12 cellular contexts compared by ENCODE assay signal in genomic region chrX:20060961-20061868, GRCh38. TPM values are rescaled to one million over a fixed set of nuclear protein-coding genes. Genes with fewer than 3 reads are reported as not detected.
DNase-seq lines count a peak whose midpoint lies in the region; ATAC-seq and TF ChIP-seq lines count a peak whose summit lies in the region.
"Had no signal": no experiment of that assay in that cellular context is flagged by ENCODE, and none has a peak within 500 bp of the region (broad histone marks: within the 10 kb centered on the region; RNA-seq: fewer than 3 reads in every experiment).

No MANE protein-coding gene starts in this region.

- H3K27ac ChIP-seq in Karpas-422 (ENCODE audit: low read length) (peak overlapping the region; percentile 93), A673 (ENCODE audit: low read depth, low read length, poor library complexity, severe bottlenecking) (no peak overlapping the region)
- H3K27ac ChIP-seq: parathyroid adenoma, suprapubic skin had no signal

- H4K20me1 ChIP-seq in Karpas-422 (ENCODE audit: insufficient read depth, low read depth, low read length): no peaks in the 10 kb centered on the region

- H3K4me3 Mint-ChIP-seq in activated CD8-positive, alpha-beta T cell treated with anti-CD3 and anti-CD28 coated beads, Interleukin-2, amount 10 ng/mL, durations not matched to agents 7 days and 5 days: no peak overlapping the region
- H3K4me3 Mint-ChIP-seq in CD14-positive monocyte: no peak overlapping the region
- H3K4me3 Mint-ChIP-seq: activated naive CD4-positive, alpha-beta T cell treated with anti-CD3 and anti-CD28 coated beads, Interleukin-2, amount 50 U/mL, for 24 hours had no signal

- TF ChIP-seq POLR2A in GM18505 (IDR thresholded peaks at IDR 0.05; ENCODE audit: borderline replicate concordance, extremely low read depth, insufficient read depth, insufficient read length): no peak

- POLR2A ChIA-PET in activated CD8-positive, alpha-beta T cell treated with anti-CD3 and anti-CD28 coated beads, Interleukin-2, amount 10 ng/mL, durations not matched to agents 7 days and 5 days (lab: Charles Lee): no interaction called here
- POLR2A ChIA-PET in A673 (lab: Charles Lee; ENCODE audit: low non-redundant PET): no interaction called here

- no peaks in the 10 kb centered on the region for H3K9me2 ChIP-seq in Karpas-422 (replicated peaks; ENCODE audit: insufficient read depth, low read length)

- no peaks in the 10 kb centered on the region for H3K79me2 ChIP-seq in Karpas-422 (ENCODE audit: low read length)
- H3K79me2 ChIP-seq: parathyroid adenoma had no signal

- no peak for TF ChIP-seq CTCF in CD14-positive monocyte (IDR thresholded peaks at IDR 0.05)
- TF ChIP-seq CTCF in A673 (conservative IDR thresholded peaks at IDR 0.05; ENCODE audit: low read depth, low read length): no peak

- intact Hi-C loops in CD14-positive monocyte (cut with micrococcal nuclease) (no loop called here), A673 (cut with micrococcal nuclease; ENCODE audit: unreplicated experiment) (loop anchor here (5.0 to 10.0 kb wide), 2 partner anchors 324 to 466 kb away; no protein-coding TSS in a partner anchor)

- H3K27me3 ChIP-seq in Karpas-422 (ENCODE audit: low read length) (no peaks in the 10 kb centered on the region), A673 (replicated peaks; ENCODE audit: insufficient read depth, low read depth, low read length, poor library complexity) (no peaks in the 10 kb centered on the region)
- H3K27me3 ChIP-seq: suprapubic skin had no signal

- H3K9me3 ChIP-seq in Karpas-422 (ENCODE audit: low read length) (no peaks in the 10 kb centered on the region), A673 (ENCODE audit: low read depth, low read length, poor library complexity, severe bottlenecking) (no peaks in the 10 kb centered on the region)
- H3K9me3 ChIP-seq: suprapubic skin had no signal

- H3K27ac Mint-ChIP-seq in activated CD8-positive, alpha-beta T cell treated with anti-CD3 and anti-CD28 coated beads, Interleukin-2, amount 10 ng/mL, durations not matched to agents 7 days and 5 days: no peak overlapping the region
- peak overlapping the region in 1 of 7 donors; percentile 13 for H3K27ac Mint-ChIP-seq in CD14-positive monocyte
- H3K27ac Mint-ChIP-seq: activated naive CD4-positive, alpha-beta T cell treated with anti-CD3 and anti-CD28 coated beads, Interleukin-2, amount 50 U/mL, for 24 hours had no signal

- H3K9ac ChIP-seq in Karpas-422 (ENCODE audit: low read length): peak overlapping the region; percentile 60
- H3K9ac ChIP-seq: parathyroid adenoma had no signal

- no peaks in the 10 kb centered on the region for H3K27me3 Mint-ChIP-seq in activated CD8-positive, alpha-beta T cell treated with anti-CD3 and anti-CD28 coated beads, Interleukin-2, amount 10 ng/mL, durations not matched to agents 7 days and 5 days (ENCODE audit: low read depth)
- peaks cover 0 to 28% (median 5%) of the 10 kb centered on the region in 3 donors for H3K27me3 Mint-ChIP-seq in CD14-positive monocyte (ENCODE audit: low read depth in 3 of 3)
- H3K27me3 Mint-ChIP-seq: activated naive CD4-positive, alpha-beta T cell treated with anti-CD3 and anti-CD28 coated beads, Interleukin-2, amount 50 U/mL, for 24 hours had no signal

- peak; percentile 79 for ATAC-seq in GM18505 (IDR thresholded peaks at IDR 0.05; ENCODE audit: unreplicated experiment)
- ATAC-seq in GM21723 (IDR thresholded peaks at IDR 0.05; ENCODE audit: unreplicated experiment): peak; percentile 67
- peak; percentile 44 for ATAC-seq in activated CD8-positive, alpha-beta T cell treated with anti-CD3 and anti-CD28 coated beads, Interleukin-2, amount 10 ng/mL, durations not matched to agents 7 days and 5 days
- ATAC-seq: Panc1 had no signal

- no peaks in the 10 kb centered on the region for H3K36me3 Mint-ChIP-seq in activated CD8-positive, alpha-beta T cell treated with anti-CD3 and anti-CD28 coated beads, Interleukin-2, amount 10 ng/mL, durations not matched to agents 7 days and 5 days (ENCODE audit: low read depth)
- H3K36me3 Mint-ChIP-seq in CD14-positive monocyte: no peaks in the 10 kb centered on the region
- H3K36me3 Mint-ChIP-seq: activated naive CD4-positive, alpha-beta T cell treated with anti-CD3 and anti-CD28 coated beads, Interleukin-2, amount 50 U/mL, for 24 hours had no signal

- DNase-seq in Karpas-422: peak; percentile 89
- peak; percentile 21 for DNase-seq in activated CD8-positive, alpha-beta T cell treated with anti-CD3 and anti-CD28 coated beads, Interleukin-2, amount 10 ng/mL, durations not matched to agents 7 days and 5 days
- DNase-seq in CD14-positive monocyte (ENCODE audit: low spot score): no peak
- DNase-seq in central memory CD4-positive, alpha-beta T cell: no peak
- DNase-seq in A673 (ENCODE audit: low spot score): no peak
- no peak for DNase-seq in OCI-M1 (lab: John Stamatoyannopoulos, UW)

- H3K4me3 ChIP-seq in Karpas-422 (ENCODE audit: low read length): peak overlapping the region; percentile 19; the same call in 1 of the 2 replicates
- no peak overlapping the region for H3K4me3 ChIP-seq in A673 (ENCODE audit: low read depth, low read length, poor library complexity, severe bottlenecking)
- H3K4me3 ChIP-seq: suprapubic skin had no signal

- H2AFZ ChIP-seq in Karpas-422 (ENCODE audit: low read length): no peak overlapping the region
- H2AFZ ChIP-seq: parathyroid adenoma had no signal

- peaks cover 97% of the 10 kb centered on the region for H3K4me1 ChIP-seq in Karpas-422 (ENCODE audit: low read length)
- H3K4me1 ChIP-seq in A673 (ENCODE audit: insufficient read depth, low read length, poor library complexity, severe bottlenecking): no peaks in the 10 kb centered on the region
- H3K4me1 ChIP-seq: parathyroid adenoma, suprapubic skin had no signal

- H3K4me2 ChIP-seq in Karpas-422 (ENCODE audit: low read depth, low read length, poor library complexity, severe bottlenecking): peak overlapping the region; percentile 60

- BruUV-seq in A673 (replicated peaks; lab: Mats Ljungman, UMichigan): no TSS peak

- H3K9me3 Mint-ChIP-seq in activated CD8-positive, alpha-beta T cell treated with anti-CD3 and anti-CD28 coated beads, Interleukin-2, amount 10 ng/mL, durations not matched to agents 7 days and 5 days (ENCODE audit: insufficient read depth): no peaks in the 10 kb centered on the region
- peaks cover 0 to 5% (median 2%) of the 10 kb centered on the region in 7 donors for H3K9me3 Mint-ChIP-seq in CD14-positive monocyte
- H3K9me3 Mint-ChIP-seq: activated naive CD4-positive, alpha-beta T cell treated with anti-CD3 and anti-CD28 coated beads, Interleukin-2, amount 50 U/mL, for 24 hours had no signal

- CTCF ChIA-PET in activated CD8-positive, alpha-beta T cell treated with anti-CD3 and anti-CD28 coated beads, Interleukin-2, amount 10 ng/mL, durations not matched to agents 7 days and 5 days (lab: Charles Lee): interaction anchor here (1.3 to 4.1 kb wide), 2 partner anchors 157 to 689 kb away, joined by 4 to 27 read pairs; no protein-coding TSS in a partner anchor
- CTCF ChIA-PET in A673 (lab: Charles Lee): no interaction called here

- peaks cover 21% of the 10 kb centered on the region for H3K4me1 Mint-ChIP-seq in activated CD8-positive, alpha-beta T cell treated with anti-CD3 and anti-CD28 coated beads, Interleukin-2, amount 10 ng/mL, durations not matched to agents 7 days and 5 days (ENCODE audit: low read depth)
- peaks cover 11% of the 10 kb centered on the region for H3K4me1 Mint-ChIP-seq in CD14-positive monocyte

- H3K36me3 ChIP-seq in Karpas-422 (ENCODE audit: insufficient read depth, low read length): no peaks in the 10 kb centered on the region
- no peaks in the 10 kb centered on the region for H3K36me3 ChIP-seq in A673 (ENCODE audit: insufficient read depth, low read length, poor library complexity, severe bottlenecking)
- H3K36me3 ChIP-seq: suprapubic skin had no signal

RNA-seq across cellular contexts. Expression of gene MAP7D2, which starts 55.5 kb away (rescaled TPM):
- 15.1 and 16.6 TPM in 2 replicates for total RNA-seq in Karpas-422 (2014; rRNA removed; shearing (Covaris generic); ENCODE audit: low replicate concordance)
- under 1 TPM; 0.13 to 0.21 TPM for total RNA-seq in activated CD8-positive, alpha-beta T cell treated with anti-CD3 and anti-CD28 coated beads, Interleukin-2, amount 10 ng/mL, durations not matched to agents 7 days and 5 days
- not detected for polyA plus RNA-seq in CD14-positive monocyte
- 0.83 and 1.2 TPM in 2 replicates for total RNA-seq in A673 (2021)

Comparison
In these comparisons a context has a peak if more than half of its experiments do, and no peak if none do; other contexts are left out.
1. DNase-seq: peak in Karpas-422 (single experiment) and activated CD8-positive, alpha-beta T cell treated with anti-CD3 and anti-CD28 coated beads, Interleukin-2, amount 10 ng/mL, durations not matched to agents 7 days and 5 days (single experiment); none in CD14-positive monocyte (single experiment), central memory CD4-positive, alpha-beta T cell (single experiment), A673 (single experiment) and OCI-M1 (single experiment).
2. Peak in every context shown above with its lines, with median percentiles within 50 percentile points of each other: ATAC-seq.